22 cellular contexts compared by ENCODE assay signal in genomic region chr10:84155521-84155920, GRCh38. TPM values are rescaled to one million over a fixed set of nuclear protein-coding genes. Genes with fewer than 3 reads are reported as not detected.
"Had no signal": no experiment of that assay in that cellular context is flagged by ENCODE, and none has a peak within 500 bp of the region (broad histone marks: within the 10 kb centered on the region; RNA-seq: fewer than 3 reads in every experiment).

No MANE protein-coding gene starts in this region.

- DNase-seq: activated CD4-positive, alpha-beta T cell treated with anti-CD3 and anti-CD28 coated beads, Interleukin-2, amount 10 ng/mL, durations not matched to agents 24 days and 14 days; activated CD8-positive, alpha-beta memory T cell treated with anti-CD3 and anti-CD28 coated beads for 24 hours; activated naive CD4-positive, alpha-beta T cell; amniotic stem cell; cortex of kidney; effector memory CD4-positive, alpha-beta T cell; foreskin keratinocyte; glutamatergic neuron; hypothalamus; kidney; left ventricle myocardium inferior; mesendoderm; nephron progenitor cell; stimulated activated naive CD8-positive, alpha-beta T cell treated with anti-CD3 and anti-CD28 coated beads, Interleukin-15, amount 100 ng/mL, for 72 hours had no signal

- H3K27me3 ChIP-seq: foreskin keratinocyte, right atrium auricular region had no signal

- H3K9me3 ChIP-seq: left ventricle myocardium inferior, right atrium auricular region had no signal

- H3K4me1 ChIP-seq: left ventricle myocardium inferior, right atrium auricular region had no signal

- ATAC-seq: foreskin keratinocyte; stimulated activated naive CD8-positive, alpha-beta T cell treated with anti-CD3 and anti-CD28 coated beads, Interleukin-15, amount 100 ng/mL, for 72 hours; WTC11 had no signal

- H3K4me3 ChIP-seq: left ventricle myocardium inferior, right atrium auricular region, skin epidermis had no signal

- H3K27ac ChIP-seq: foreskin keratinocyte, left ventricle myocardium inferior, right atrium auricular region, skin epidermis had no signal

- FAIRE-seq: kidney, TTC549 had no signal

RNA-seq across cellular contexts. Expression of gene GPR15LG, which starts 18.1 kb away (rescaled TPM):
- total RNA-seq: activated CD4-positive, alpha-beta T cell treated with anti-CD3 and anti-CD28 coated beads, Interleukin-2, amount 10 ng/mL, durations not matched to agents 24 days and 14 days; left ventricle myocardium inferior; omental fat pad; progenitor cell of endocrine pancreas; right atrium auricular region; T-helper 2 cell treated with Interferon-gamma antibody and Interleukin-4, amounts not matched to agents 100 ng/mL and 5 ng/mL, for 36 hours; temporal lobe; WTC11 had no signal
- polyA plus RNA-seq: foreskin keratinocyte had no signal

RNA-seq across cellular contexts. Expression of gene CDHR1, which starts 38.8 kb away (rescaled TPM):
- total RNA-seq: T-helper 2 cell treated with Interferon-gamma antibody and Interleukin-4, amounts not matched to agents 100 ng/mL and 5 ng/mL, for 36 hours had no signal
